Comparison of ENCODE assay signal across 10 cellular contexts in genomic region chr10:64182671-64183070, GRCh38.
"Had no signal": no experiment of that assay in that cellular context is flagged by ENCODE, and none has a peak within 500 bp of the region (broad histone marks: within the 10 kb centered on the region; RNA-seq: fewer than 3 reads in every experiment).

No MANE protein-coding gene starts in this region.

- H3K27ac ChIP-seq: GM23248, KMS-11 had no signal

- H3K9me3 ChIP-seq: HAP-1 had no signal

- H2AFZ ChIP-seq: GM23248 had no signal

- FAIRE-seq: HTR-8/SVneo had no signal

- H3K36me3 ChIP-seq: HAP-1 had no signal

- DNase-seq: GM23248, GOT3, H7, HFFc6, Karpas-422, KBM-7 had no signal

- H3K4me1 ChIP-seq: HAP-1 had no signal

- ATAC-seq: HCT116 had no signal

- H3K4me2 ChIP-seq: KMS-11 had no signal

- H3K4me3 ChIP-seq: GM23248, HAP-1 had no signal

- H3K9ac ChIP-seq: GM23248, KMS-11 had no signal
